ENCODE assay signal across 8 cellular contexts in genomic region chr19:50026550-50026906, GRCh38. TPM values are rescaled to one million over a fixed set of nuclear protein-coding genes. Genes with fewer than 3 reads are reported as not detected.
DNase-seq lines count a peak whose midpoint lies in the region; ATAC-seq, FAIRE-seq and TF ChIP-seq lines count a peak whose summit lies in the region.

No MANE protein-coding gene starts in this region.

- H3F3A ChIP-seq in PC-3 (ENCODE audit: low read length, unreplicated experiment) = no peaks in the 10 kb centered on the region

- H3K4me3 Mint-ChIP-seq in Caco-2 (ENCODE audit: unreplicated experiment) (peak overlapping the region; percentile 94), endothelial cell (ENCODE audit: unreplicated experiment) (peak overlapping the region; percentile 86)

- H3K9me3 ChIP-seq in Caco-2 (no peaks in the 10 kb centered on the region), PC-3 (ENCODE audit: low read length) (no peaks in the 10 kb centered on the region), parathyroid adenoma (ENCODE audit: control insufficient read depth, low read length) (no peaks in the 10 kb centered on the region)

- CTCF ChIA-PET in Caco-2 (lab: Charles Lee) = no interaction called here
- CTCF ChIA-PET in PC-3 (lab: Charles Lee) = no interaction called here

- no peaks in the 10 kb centered on the region for H3K4me1 ChIP-seq in Caco-2
- peaks cover 28% of the 10 kb centered on the region for H3K4me1 ChIP-seq in PC-3 (ENCODE audit: insufficient read depth, low read length)
- peaks cover 4% of the 10 kb centered on the region for H3K4me1 ChIP-seq in parathyroid adenoma

- H3K27ac Mint-ChIP-seq in Caco-2 (ENCODE audit: unreplicated experiment) = peak overlapping the region; percentile 99
- peak overlapping the region; percentile 88 for H3K27ac Mint-ChIP-seq in endothelial cell (ENCODE audit: unreplicated experiment)

- ATAC-seq in PC-3 (no peak), HG02623 (IDR thresholded peaks at IDR 0.05; ENCODE audit: unreplicated experiment) (no peak)

- H3K9me3 Mint-ChIP-seq in Caco-2 (ENCODE audit: unreplicated experiment) = no peaks in the 10 kb centered on the region
- H3K9me3 Mint-ChIP-seq in endothelial cell (ENCODE audit: unreplicated experiment) = no peaks in the 10 kb centered on the region

- H3K27me3 ChIP-seq in Caco-2 (replicated peaks; ENCODE audit: control insufficient read depth, insufficient read depth, low read length) = no peaks in the 10 kb centered on the region
- no peaks in the 10 kb centered on the region for H3K27me3 ChIP-seq in PC-3 (ENCODE audit: low read length)
- no peaks in the 10 kb centered on the region for H3K27me3 ChIP-seq in parathyroid adenoma (ENCODE audit: control insufficient read depth, insufficient read depth, low read length)

- H3K36me3 ChIP-seq in Caco-2 (ENCODE audit: control insufficient read depth, insufficient read depth, low read length) (peaks cover 2% of the 10 kb centered on the region; the same call in 1 of the 2 replicates), PC-3 (ENCODE audit: low read depth, low read length) (peaks cover 21% of the 10 kb centered on the region), parathyroid adenoma (ENCODE audit: control insufficient read depth, insufficient read depth, low read length) (no peaks in the 10 kb centered on the region)

- H3K27ac ChIP-seq in PC-3 (ENCODE audit: low read length) = no peak overlapping the region
- no peak overlapping the region for H3K27ac ChIP-seq in parathyroid adenoma

- H3K79me2 ChIP-seq in PC-3 (ENCODE audit: low read length) = peaks cover 93% of the 10 kb centered on the region
- peaks cover 31% of the 10 kb centered on the region for H3K79me2 ChIP-seq in parathyroid adenoma

- no TSS peak for BruUV-seq in Caco-2 (replicated peaks; lab: Mats Ljungman, UMichigan)
- no TSS peak for BruUV-seq in PC-3 (replicated peaks; lab: Mats Ljungman, UMichigan)

- POLR2A ChIA-PET in Caco-2 (lab: Charles Lee) (interaction anchor here (1.0 kb wide), 1 partner anchor 98 kb away, joined by 5 read pairs; the partner anchor contains the start of gene ATF5), PC-3 (lab: Charles Lee; ENCODE audit: unreplicated experiment) (no interaction called here)

- intact Hi-C loops in Caco-2 (cut with micrococcal nuclease; ENCODE audit: unreplicated experiment) = no loop called here
- intact Hi-C loops in PC-3 (cut with micrococcal nuclease) = loop anchor here (10.0 kb wide), 1 partner anchor 92 kb away; no protein-coding TSS in a partner anchor

- no peak overlapping the region for H2AFZ ChIP-seq in PC-3 (ENCODE audit: low read length)
- no peak overlapping the region for H2AFZ ChIP-seq in parathyroid adenoma

- H3K4me3 ChIP-seq in Caco-2 (ENCODE audit: low read depth, low read length) (peak overlapping the region; percentile 100), PC-3 (ENCODE audit: low read length) (peak overlapping the region; percentile 95), parathyroid adenoma (ENCODE audit: low read depth, low read length) (peak overlapping the region; percentile 83)

- H4K20me1 ChIP-seq in PC-3 (ENCODE audit: low read length) = 0 out of 2 replicates have a peak, but pooled peaks cover 19% of the 10 kb centered on the region

- DNase-seq in Caco-2 (no peak), PC-3 (no peak), endothelial cell (ENCODE audit: low spot score) (no peak), DMS153 treated with DMSO at 0.1 percent for 48 hours (lab: John Stamatoyannopoulos, UW; ENCODE audit: unreplicated experiment) (no peak), frontal cortex (ENCODE audit: low spot score in 2 of 2) (no peak), NCI-H82 treated with DMSO at 0.1 percent for 48 hours (lab: John Stamatoyannopoulos, UW; ENCODE audit: unreplicated experiment) (no peak)

- FAIRE-seq in frontal cortex (lab: Jason Lieb, UNC) = no peak

- H3K9ac ChIP-seq in PC-3 (ENCODE audit: low read length) = peak overlapping the region; percentile 74
- H3K9ac ChIP-seq in parathyroid adenoma = no peak overlapping the region

- H3K36me3 Mint-ChIP-seq in Caco-2 (ENCODE audit: insufficient read depth, unreplicated experiment) (peaks cover 47% of the 10 kb centered on the region), endothelial cell (ENCODE audit: low read depth, unreplicated experiment) (peaks cover 27% of the 10 kb centered on the region)

- peak overlapping the region; percentile 82 for H3K4me2 ChIP-seq in PC-3 (ENCODE audit: low read length)
- peak overlapping the region; percentile 97 for H3K4me2 ChIP-seq in parathyroid adenoma (ENCODE audit: low read length)

- TF ChIP-seq CTCF in Caco-2 (IDR thresholded peaks at IDR 0.05; ENCODE audit: insufficient read depth in 1 of 2, low read depth in 1 of 2, low read length in 1 of 2, severe bottlenecking in 1 of 2, unreplicated experiment in 1 of 2) (no peak), PC-3 (conservative IDR thresholded peaks at IDR 0.05; ENCODE audit: low read depth, low read length) (no peak), endothelial cell (IDR thresholded peaks at IDR 0.05; ENCODE audit: unreplicated experiment) (no peak), parathyroid adenoma (IDR thresholded peaks at IDR 0.05) (no peak)

- no peaks in the 10 kb centered on the region for H3K9me2 ChIP-seq in PC-3 (replicated peaks; ENCODE audit: low read length)

- H3K27me3 Mint-ChIP-seq in Caco-2 (ENCODE audit: insufficient read depth, unreplicated experiment) (no peaks in the 10 kb centered on the region), endothelial cell (ENCODE audit: unreplicated experiment) (peaks cover 16% of the 10 kb centered on the region)

- no peaks in the 10 kb centered on the region for H3K4me1 Mint-ChIP-seq in Caco-2 (ENCODE audit: low read depth, unreplicated experiment)
- peaks cover 19% of the 10 kb centered on the region for H3K4me1 Mint-ChIP-seq in endothelial cell (ENCODE audit: unreplicated experiment)

RNA-seq across cellular contexts. Expression of gene ZNF473, which starts 0.7 kb away (rescaled TPM):
- 22.3 and 24.9 TPM in 2 replicates for total RNA-seq in Caco-2 (2022)
- 18.4 and 18.5 TPM in 2 replicates for total RNA-seq in PC-3 (2014; rRNA removed)
- total RNA-seq in endothelial cell (ENCODE audit: unreplicated experiment) = 10.9 TPM
- total RNA-seq in frontal cortex = 11.0 TPM

RNA-seq across cellular contexts. Expression of gene VRK3, which starts 1.4 kb away (rescaled TPM):
- total RNA-seq in Caco-2 (2022) (44.2 and 46.3 TPM in 2 replicates), PC-3 (2014; rRNA removed) (26.0 and 36.3 TPM in 2 replicates), endothelial cell (ENCODE audit: unreplicated experiment) (51.2 TPM), frontal cortex (17.1 TPM)
